9 cellular contexts compared by ENCODE assay signal in the genomic region with DNA sequence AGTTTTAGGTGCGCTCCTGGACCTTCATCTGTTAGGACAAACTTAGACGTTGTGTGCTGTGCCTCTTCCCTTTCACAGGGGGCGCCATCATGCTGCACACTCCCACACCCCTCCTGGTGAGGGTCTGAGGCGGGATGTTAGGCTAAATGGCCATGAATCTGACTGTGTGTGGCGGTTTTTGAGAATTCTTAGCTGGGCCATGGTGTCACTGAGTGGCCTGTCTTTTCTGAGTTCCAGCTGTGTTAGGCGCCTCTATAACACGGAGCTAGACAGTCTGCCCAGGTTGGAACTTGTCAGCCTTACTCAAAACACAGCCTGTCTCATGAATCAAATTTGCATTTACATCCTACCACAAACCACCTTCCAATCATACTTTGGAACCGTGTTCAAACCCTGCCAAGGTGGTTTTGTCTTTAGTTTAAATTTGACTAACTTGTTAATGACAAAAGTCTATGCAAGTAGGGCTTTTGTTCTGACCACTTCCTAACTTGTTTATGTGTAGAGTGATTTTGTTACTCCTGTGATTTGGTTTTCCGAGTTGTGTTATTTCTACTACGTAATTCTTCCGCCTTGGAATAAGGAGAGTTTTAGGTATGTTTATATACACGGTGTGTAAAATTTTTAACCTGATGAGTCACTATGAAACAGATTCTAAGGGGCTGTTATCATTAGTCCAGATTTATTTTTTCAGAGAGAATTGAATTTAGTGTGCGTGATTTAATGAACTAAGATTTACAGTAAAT. TPM values are rescaled to one million over a fixed set of nuclear protein-coding genes. Genes with fewer than 3 reads are reported as not detected.
DNase-seq lines count a peak whose midpoint lies in the region; ATAC-seq and TF ChIP-seq lines count a peak whose summit lies in the region.
"Had no signal": no experiment of that assay in that cellular context is flagged by ENCODE, and none has a peak within 500 bp of the region (broad histone marks: within the 10 kb centered on the region; RNA-seq: fewer than 3 reads in every experiment).

No MANE protein-coding gene starts in this region.

- peaks cover 41% of the 10 kb centered on the region for H3K4me1 ChIP-seq in psoas muscle

- no peaks in the 10 kb centered on the region for H3K9me3 ChIP-seq in psoas muscle

- TF ChIP-seq CTCF in psoas muscle (IDR thresholded peaks at IDR 0.05) = peak; percentile 19

- no peak overlapping the region for H3K27ac ChIP-seq in psoas muscle
- H3K27ac ChIP-seq: SK-N-MC had no signal

- no peaks in the 10 kb centered on the region for H3K27me3 ChIP-seq in psoas muscle (ENCODE audit: insufficient read depth in 3 of 3, low read length in 2 of 3)

- H3K4me3 ChIP-seq in psoas muscle = no peak overlapping the region
- H3K4me3 ChIP-seq: SK-N-MC had no signal

- ATAC-seq in HG03135 (IDR thresholded peaks at IDR 0.05; ENCODE audit: unreplicated experiment) (peak; percentile 84), psoas muscle (no peak)

- H3K36me3 ChIP-seq in psoas muscle (ENCODE audit: insufficient read depth in 1 of 2, low read depth in 1 of 2) = peaks cover 0 to 11% of the 10 kb centered on the region in 2 donors

- intact Hi-C loops in psoas muscle (cut with DNase I) (no loop called here), posterior cingulate gyrus (cut with DNase I) (no loop called here)

- peak; percentile 37 for DNase-seq in CD1c-positive myeloid dendritic cell (ENCODE audit: extremely low spot score)
- DNase-seq in GM19238 (ENCODE audit: insufficient read length, low spot score) = peak; percentile 57
- peak; percentile 21 for DNase-seq in T-helper 9 cell
- peak; percentile 71 for DNase-seq in ecto neural progenitor cell (ENCODE audit: low spot score)
- no peak for DNase-seq in psoas muscle
- no peak for DNase-seq in posterior cingulate gyrus
- DNase-seq in 8988T = no peak

- WGBS in psoas muscle, 3 donors = 82 to 85% (median 83%) methylated on average over 13 of the region's 13 CpGs

RNA-seq across cellular contexts. Expression of a gene that starts 19.6 kb away (rescaled TPM):
- 10 to 100 TPM; 10.5 to 16.6 (median 14.0) TPM for total RNA-seq in psoas muscle
- polyA plus RNA-seq in psoas muscle = 10 to 100 TPM in 1 of 3 donors, 1 to 10 TPM in 2; 5.8 to 14.9 (median 6.0) TPM

RNA-seq across cellular contexts. Expression of a gene that starts 35.7 kb away (rescaled TPM):
- total RNA-seq in psoas muscle = 10 to 100 TPM in 3 of 4 donors, 1 to 10 TPM in 1; 8.0 to 12.8 (median 11.5) TPM
- 1 to 10 TPM; 5.5 to 9.6 (median 6.8) TPM for polyA plus RNA-seq in psoas muscle

Comparison
In these comparisons a context has a peak if more than half of its experiments do, and no peak if none do; other contexts are left out.
1. DNase-seq: peak in CD1c-positive myeloid dendritic cell (single experiment), GM19238 (single experiment), T-helper 9 cell (single experiment) and ecto neural progenitor cell (single experiment); none in psoas muscle (0 of 2), posterior cingulate gyrus (0 of 10) and 8988T (single experiment).